In genomic region chr2:129376404-129377077, GRCh38 we compare ENCODE assay signal across 30 cellular contexts.
"Had no signal": no experiment of that assay in that cellular context is flagged by ENCODE, and none has a peak within 500 bp of the region (broad histone marks: within the 10 kb centered on the region; RNA-seq: fewer than 3 reads in every experiment).

No MANE protein-coding gene starts in this region.

- DNase-seq: activated CD4-positive, alpha-beta T cell treated with anti-CD3 and anti-CD28 coated beads for 48 hours; activated CD4-positive, alpha-beta T cell treated with anti-CD3 and anti-CD28 coated beads, Interleukin-2, amount 50 U/mL, for 4 hours; activated CD4-positive, CD25-positive, alpha-beta regulatory T cell treated with anti-CD3 and anti-CD28 coated beads, Interleukin-2, amount 50 U/mL, for 72 hours; activated CD8-positive, alpha-beta T cell treated with anti-CD3 and anti-CD28 coated beads, Interleukin-2, amount 10 ng/mL, durations not matched to agents 7 days and 5 days; activated effector memory CD4-positive, alpha-beta T cell treated with Interleukin-2 at 50 U/mL for 16 hours; activated naive CD4-positive, alpha-beta T cell; activated naive CD8-positive, alpha-beta T cell treated with anti-CD3 and anti-CD28 coated beads, Interleukin-2, amount 50 U/mL, for 24 hours; activated T-cell treated with anti-CD3 and anti-CD28 coated beads, Interleukin-2, amount 50 U/mL, for 24 hours; amniotic stem cell; body of pancreas; central memory CD4-positive, alpha-beta T cell; NCI-H1092; NCI-H1417; NCI-H1930; NCI-H2171 treated with DMSO at 0.1 percent for 48 hours; NCI-H226; NCI-H510A; NCI-H526 treated with DMSO at 0.1 percent for 48 hours; NCI-H82; OCI-M1; Right ventricle myocardium superior; SJCRH30; SK-N-SH had no signal

- H3K4me3 ChIP-seq: ascending aorta, body of pancreas, SJCRH30 had no signal

- ATAC-seq: activated CD8-positive, alpha-beta T cell treated with anti-CD3 and anti-CD28 coated beads, Interleukin-2, amount 10 ng/mL, durations not matched to agents 7 days and 5 days; activated naive CD4-positive, alpha-beta T cell treated with anti-CD3 and anti-CD28 coated beads, Interleukin-2, amount 50 U/mL, for 72 hours; activated naive CD8-positive, alpha-beta T cell treated with anti-CD3 and anti-CD28 coated beads, Interleukin-2, amount 50 U/mL, for 24 hours; body of pancreas; Panc1; WTC11 had no signal

- H3K27ac ChIP-seq: ascending aorta, body of pancreas, KMS-11, RWPE1, SJCRH30 had no signal

- H3K27me3 ChIP-seq: ascending aorta, body of pancreas, SJCRH30 had no signal

- H3K9me3 ChIP-seq: ascending aorta, body of pancreas, SJCRH30, SK-N-SH had no signal

- H3K4me1 ChIP-seq: ascending aorta, body of pancreas, SJCRH30 had no signal

- H3K4me2 ChIP-seq: KMS-11, SK-N-SH had no signal

- H3K9ac ChIP-seq: KMS-11, SK-N-SH had no signal

- H3K36me3 ChIP-seq: ascending aorta, SJCRH30 had no signal

- FAIRE-seq: bronchial epithelial cell had no signal
